1 cellular context compared by ENCODE assay signal in genomic region chr4:85078016-85078415, GRCh38.
TF ChIP-seq lines count a peak whose summit lies in the region.

No MANE protein-coding gene starts in this region.

TF ChIP-seq in GM23338, 12 proteins besides CTCF, POLR2A, EP300 and RAD21 (continued from another document):
- TF ChIP-seq, protein P1, sequence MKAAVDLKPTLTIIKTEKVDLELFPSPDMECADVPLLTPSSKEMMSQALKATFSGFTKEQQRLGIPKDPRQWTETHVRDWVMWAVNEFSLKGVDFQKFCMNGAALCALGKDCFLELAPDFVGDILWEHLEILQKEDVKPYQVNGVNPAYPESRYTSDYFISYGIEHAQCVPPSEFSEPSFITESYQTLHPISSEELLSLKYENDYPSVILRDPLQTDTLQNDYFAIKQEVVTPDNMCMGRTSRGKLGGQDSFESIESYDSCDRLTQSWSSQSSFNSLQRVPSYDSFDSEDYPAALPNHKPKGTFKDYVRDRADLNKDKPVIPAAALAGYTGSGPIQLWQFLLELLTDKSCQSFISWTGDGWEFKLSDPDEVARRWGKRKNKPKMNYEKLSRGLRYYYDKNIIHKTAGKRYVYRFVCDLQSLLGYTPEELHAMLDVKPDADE (IDR thresholded peaks at IDR 0.05), result no peak
- TF ChIP-seq STAT1 (IDR thresholded peaks at IDR 0.05; ENCODE audit: unreplicated experiment), result no peak
- TF ChIP-seq JUNB (IDR thresholded peaks at IDR 0.05; ENCODE audit: unreplicated experiment), result no peak
- TF ChIP-seq ZNF114 (CRISPR knock-in tag; IDR thresholded peaks at IDR 0.05), result no peak
- TF ChIP-seq, protein P2, sequence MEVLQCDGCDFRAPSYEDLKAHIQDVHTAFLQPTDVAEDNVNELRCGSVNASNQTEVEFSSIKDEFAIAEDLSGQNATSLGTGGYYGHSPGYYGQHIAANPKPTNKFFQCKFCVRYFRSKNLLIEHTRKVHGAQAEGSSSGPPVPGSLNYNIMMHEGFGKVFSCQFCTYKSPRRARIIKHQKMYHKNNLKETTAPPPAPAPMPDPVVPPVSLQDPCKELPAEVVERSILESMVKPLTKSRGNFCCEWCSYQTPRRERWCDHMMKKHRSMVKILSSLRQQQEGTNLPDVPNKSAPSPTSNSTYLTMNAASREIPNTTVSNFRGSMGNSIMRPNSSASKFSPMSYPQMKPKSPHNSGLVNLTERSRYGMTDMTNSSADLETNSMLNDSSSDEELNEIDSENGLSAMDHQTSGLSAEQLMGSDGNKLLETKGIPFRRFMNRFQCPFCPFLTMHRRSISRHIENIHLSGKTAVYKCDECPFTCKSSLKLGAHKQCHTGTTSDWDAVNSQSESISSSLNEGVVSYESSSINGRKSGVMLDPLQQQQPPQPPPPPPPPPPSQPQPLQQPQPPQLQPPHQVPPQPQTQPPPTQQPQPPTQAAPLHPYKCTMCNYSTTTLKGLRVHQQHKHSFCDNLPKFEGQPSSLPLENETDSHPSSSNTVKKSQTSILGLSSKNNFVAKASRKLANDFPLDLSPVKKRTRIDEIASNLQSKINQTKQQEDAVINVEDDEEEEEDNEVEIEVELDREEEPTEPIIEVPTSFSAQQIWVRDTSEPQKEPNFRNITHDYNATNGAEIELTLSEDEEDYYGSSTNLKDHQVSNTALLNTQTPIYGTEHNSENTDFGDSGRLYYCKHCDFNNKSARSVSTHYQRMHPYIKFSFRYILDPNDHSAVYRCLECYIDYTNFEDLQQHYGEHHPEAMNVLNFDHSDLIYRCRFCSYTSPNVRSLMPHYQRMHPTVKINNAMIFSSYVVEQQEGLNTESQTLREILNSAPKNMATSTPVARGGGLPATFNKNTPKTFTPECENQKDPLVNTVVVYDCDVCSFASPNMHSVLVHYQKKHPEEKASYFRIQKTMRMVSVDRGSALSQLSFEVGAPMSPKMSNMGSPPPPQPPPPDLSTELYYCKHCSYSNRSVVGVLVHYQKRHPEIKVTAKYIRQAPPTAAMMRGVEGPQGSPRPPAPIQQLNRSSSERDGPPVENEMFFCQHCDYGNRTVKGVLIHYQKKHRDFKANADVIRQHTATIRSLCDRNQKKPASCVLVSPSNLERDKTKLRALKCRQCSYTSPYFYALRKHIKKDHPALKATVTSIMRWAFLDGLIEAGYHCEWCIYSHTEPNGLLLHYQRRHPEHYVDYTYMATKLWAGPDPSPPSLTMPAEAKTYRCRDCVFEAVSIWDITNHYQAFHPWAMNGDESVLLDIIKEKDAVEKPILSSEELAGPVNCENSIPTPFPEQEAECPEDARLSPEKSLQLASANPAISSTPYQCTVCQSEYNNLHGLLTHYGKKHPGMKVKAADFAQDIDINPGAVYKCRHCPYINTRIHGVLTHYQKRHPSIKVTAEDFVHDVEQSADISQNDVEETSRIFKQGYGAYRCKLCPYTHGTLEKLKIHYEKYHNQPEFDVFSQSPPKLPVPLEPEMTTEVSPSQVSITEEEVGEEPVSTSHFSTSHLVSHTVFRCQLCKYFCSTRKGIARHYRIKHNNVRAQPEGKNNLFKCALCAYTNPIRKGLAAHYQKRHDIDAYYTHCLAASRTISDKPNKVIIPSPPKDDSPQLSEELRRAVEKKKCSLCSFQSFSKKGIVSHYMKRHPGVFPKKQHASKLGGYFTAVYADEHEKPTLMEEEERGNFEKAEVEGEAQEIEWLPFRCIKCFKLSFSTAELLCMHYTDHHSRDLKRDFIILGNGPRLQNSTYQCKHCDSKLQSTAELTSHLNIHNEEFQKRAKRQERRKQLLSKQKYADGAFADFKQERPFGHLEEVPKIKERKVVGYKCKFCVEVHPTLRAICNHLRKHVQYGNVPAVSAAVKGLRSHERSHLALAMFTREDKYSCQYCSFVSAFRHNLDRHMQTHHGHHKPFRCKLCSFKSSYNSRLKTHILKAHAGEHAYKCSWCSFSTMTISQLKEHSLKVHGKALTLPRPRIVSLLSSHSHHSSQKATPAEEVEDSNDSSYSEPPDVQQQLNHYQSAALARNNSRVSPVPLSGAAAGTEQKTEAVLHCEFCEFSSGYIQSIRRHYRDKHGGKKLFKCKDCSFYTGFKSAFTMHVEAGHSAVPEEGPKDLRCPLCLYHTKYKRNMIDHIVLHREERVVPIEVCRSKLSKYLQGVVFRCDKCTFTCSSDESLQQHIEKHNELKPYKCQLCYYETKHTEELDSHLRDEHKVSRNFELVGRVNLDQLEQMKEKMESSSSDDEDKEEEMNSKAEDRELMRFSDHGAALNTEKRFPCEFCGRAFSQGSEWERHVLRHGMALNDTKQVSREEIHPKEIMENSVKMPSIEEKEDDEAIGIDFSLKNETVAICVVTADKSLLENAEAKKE (CRISPR knock-in tag; IDR thresholded peaks at IDR 0.05), result no peak
- TF ChIP-seq EZH2 (IDR thresholded peaks at IDR 0.05; ENCODE audit: low read depth, unreplicated experiment), result no peak
- no peak for TF ChIP-seq CREB1 (CRISPR knock-in tag; IDR thresholded peaks at IDR 0.05; ENCODE audit: low read depth)
- TF ChIP-seq ZNF331 (CRISPR knock-in tag; IDR thresholded peaks at IDR 0.05; ENCODE audit: low read depth), result no peak
TF ChIP-seq in GM23338: peak in this region for 0.
